ENCODE assay signal across 9 cellular contexts in genomic region chr5:155729684-155730059, GRCh38.
DNase-seq lines count a peak whose midpoint lies in the region; ATAC-seq and TF ChIP-seq lines count a peak whose summit lies in the region.
"Had no signal": no experiment of that assay in that cellular context is flagged by ENCODE, and none has a peak within 500 bp of the region (broad histone marks: within the 10 kb centered on the region; RNA-seq: fewer than 3 reads in every experiment).

No MANE protein-coding gene starts in this region.

- H3K4ac ChIP-seq in IMR-90 (ENCODE audit: low read depth, low read length), result no peak overlapping the region

- CTCF ChIA-PET in IMR-90 (lab: Yijun Ruan, JAX), result interaction anchor here (0.6 kb wide), 1 partner anchor 1381 kb away, joined by 3 read pairs; no protein-coding TSS in a partner anchor

- ATAC-seq in IMR-90 (ENCODE audit: low read depth) (no peak), gastrocnemius medialis (peak in 1 of 2 donors; percentile 25)
- ATAC-seq in activated T-cell treated with anti-CD3 and anti-CD28 coated beads, Interleukin-2, amount 50 U/mL, for 72 hours (replicated peaks in 1 of 2), result no peak

- TF ChIP-seq RAD21 in IMR-90 (IDR thresholded peaks at IDR 0.05; ENCODE audit: low read length), result no peak

- H3K4me3 Mint-ChIP-seq in activated T-cell treated with anti-CD3 and anti-CD28 coated beads, Interleukin-2, amount 50 U/mL, for 72 hours, result no peak overlapping the region

- H2BK20ac ChIP-seq in IMR-90 (ENCODE audit: low read depth, low read length), result no peak overlapping the region

- no peak overlapping the region for H3K27ac ChIP-seq in IMR-90 (ENCODE audit: insufficient read depth, low read length)
- peak overlapping the region; percentile 56 to 77 (median 69) for H3K27ac ChIP-seq in gastrocnemius medialis
- H3K27ac ChIP-seq: SK-N-MC had no signal

- no peak overlapping the region for H2BK120ac ChIP-seq in IMR-90 (ENCODE audit: low read depth, low read length)

- intact Hi-C loops in IMR-90 (cut with micrococcal nuclease), result loop anchor here (10.0 kb wide), 3 partner anchors 515 to 1095 kb away; partner anchors contain the start of gene SGCD
- intact Hi-C loops in gastrocnemius medialis (cut with DNase I; ENCODE audit: low total_unique reads), result loop anchor here (5.0 kb wide), 2 partner anchors 78 to 93 kb away; no protein-coding TSS in a partner anchor

- H3K9me1 ChIP-seq in IMR-90 (ENCODE audit: insufficient read depth, low read length), result no peaks in the 10 kb centered on the region

- no peak overlapping the region for H2BK15ac ChIP-seq in IMR-90 (ENCODE audit: low read depth, low read length)

- BruUV-seq in IMR-90 (replicated peaks; lab: Mats Ljungman, UMichigan), result no TSS peak

- H3K9me3 ChIP-seq in IMR-90 (ENCODE audit: control insufficient read depth, insufficient read depth, low read length), result no peaks in the 10 kb centered on the region
- no peaks in the 10 kb centered on the region for H3K9me3 ChIP-seq in iPS-18c (ENCODE audit: control insufficient read depth, insufficient read depth, low read length)
- H3K9me3 ChIP-seq in gastrocnemius medialis, result no peaks in the 10 kb centered on the region

- H3K18ac ChIP-seq in IMR-90 (ENCODE audit: low read depth, low read length), result no peak overlapping the region

- no peak overlapping the region for H3K9ac ChIP-seq in IMR-90 (ENCODE audit: low read depth, low read length)

- dilution Hi-C loops in IMR-90 (cut with HindIII; ENCODE audit: low sequenced_read_pairs, unreplicated experiment), result no loop called here

- no peak overlapping the region for H3K14ac ChIP-seq in IMR-90 (replicated peaks; ENCODE audit: low read depth, low read length)

- H3K4me2 ChIP-seq in IMR-90 (ENCODE audit: low read depth, low read length), result peak overlapping the region; percentile 52; the same call in 1 of the 2 replicates

- no peak overlapping the region for H4K8ac ChIP-seq in IMR-90 (ENCODE audit: low read depth in 2 of 2, low read length in 2 of 2)

- H2BK5ac ChIP-seq in IMR-90 (ENCODE audit: low read depth, low read length, poor library complexity, severe bottlenecking), result no peak overlapping the region

- no peaks in the 10 kb centered on the region for H4K20me1 ChIP-seq in IMR-90 (ENCODE audit: insufficient read depth, low read length)

- H3K36me3 ChIP-seq in IMR-90 (ENCODE audit: control insufficient read depth, insufficient read depth, low read length), result no peaks in the 10 kb centered on the region
- no peaks in the 10 kb centered on the region for H3K36me3 ChIP-seq in gastrocnemius medialis

- H2AFZ ChIP-seq in IMR-90 (replicated peaks; ENCODE audit: low read length, poor library complexity), result peak overlapping the region; percentile 37

- TF ChIP-seq POLR2A in IMR-90 (IDR thresholded peaks at IDR 0.05; ENCODE audit: low read depth, low read length) (no peak), gastrocnemius medialis (IDR thresholded peaks at IDR 0.05) (no peak)

- POLR2A ChIA-PET in IMR-90 (lab: Charles Lee; ENCODE audit: unreplicated experiment), result no interaction called here

- no peak overlapping the region for H2AK9ac ChIP-seq in IMR-90 (replicated peaks; ENCODE audit: low read depth, low read length, poor library complexity)

- DNase-seq in IMR-90, result no peak
- DNase-seq in astrocyte of the hippocampus (ENCODE audit: low read depth, low spot score), result peak; percentile 34
- peak in 1 of 2 donors; percentile 55 for DNase-seq in gastrocnemius medialis
- DNase-seq in activated T-cell treated with anti-CD3 and anti-CD28 coated beads, Interleukin-2, amount 50 U/mL, for 72 hours, result no peak
- DNase-seq in HuH-7 (ENCODE audit: low spot score), result no peak
- no peak for DNase-seq in NCI-H187 (lab: John Stamatoyannopoulos, UW)
- DNase-seq: activated T-cell treated with anti-CD3 and anti-CD28 coated beads, Interleukin-2, amount 50 U/mL, for 4 hours had no signal

- no peak overlapping the region for H4K5ac ChIP-seq in IMR-90 (ENCODE audit: low read depth, low read length)

- H3K4me3 ChIP-seq in IMR-90 (ENCODE audit: insufficient read depth, low read depth, low read length), result no peak overlapping the region; the same call in 1 of the 2 replicates
- H3K4me3 ChIP-seq in iPS-18c (ENCODE audit: insufficient read depth, low read depth, low read length), result peak overlapping the region; percentile 64
- H3K4me3 ChIP-seq in gastrocnemius medialis, result peak overlapping the region; percentile 59 to 79 (median 63)
- H3K4me3 ChIP-seq: SK-N-MC had no signal

- in situ Hi-C loops in IMR-90 (cut with MboI; ENCODE audit: low sequenced_read_pairs) (no loop called here), gastrocnemius medialis (cut with MboI; ENCODE audit: low sequenced_read_pairs in 4 of 4) (no loop called here)

- WGBS in IMR-90 (ENCODE audit: extremely low coverage in 2 of 2, insufficient read length in 1 of 2), 2 experiments, result 0% methylated on average over 2 of the region's 13 CpGs; no CpG with 5 or more reads in 1 of the 2 experiments

- H2AK5ac ChIP-seq in IMR-90 (ENCODE audit: low read depth, low read length), result no peak overlapping the region

- H3K27me3 Mint-ChIP-seq in activated T-cell treated with anti-CD3 and anti-CD28 coated beads, Interleukin-2, amount 50 U/mL, for 72 hours (ENCODE audit: low read depth), result peaks cover 74% of the 10 kb centered on the region

- H4K91ac ChIP-seq in IMR-90 (ENCODE audit: insufficient read depth, low read depth, low read length), result no peak overlapping the region

- H3K23ac ChIP-seq in IMR-90 (ENCODE audit: low read depth, low read length), result no peak overlapping the region

- peaks cover 0 to 6% of the 10 kb centered on the region in 2 donors for H3K36me3 Mint-ChIP-seq in activated T-cell treated with anti-CD3 and anti-CD28 coated beads, Interleukin-2, amount 50 U/mL, for 72 hours (ENCODE audit: insufficient read depth in 2 of 2)

- no peaks in the 10 kb centered on the region for H3K79me1 ChIP-seq in IMR-90 (ENCODE audit: low read depth in 1 of 2, low read length in 2 of 2)

- no peak overlapping the region for H3K56ac ChIP-seq in IMR-90 (ENCODE audit: extremely low read depth, insufficient read depth, low read length)

- H3K27me3 ChIP-seq in IMR-90 (ENCODE audit: control insufficient read depth, insufficient read depth, low read length) (peaks cover 27% of the 10 kb centered on the region), gastrocnemius medialis (peaks cover 0 to 8% (median 0%) of the 10 kb centered on the region in 3 donors)

- H3K27ac Mint-ChIP-seq in activated T-cell treated with anti-CD3 and anti-CD28 coated beads, Interleukin-2, amount 50 U/mL, for 72 hours, result no peak overlapping the region

- no peaks in the 10 kb centered on the region for H3K4me1 ChIP-seq in IMR-90 (ENCODE audit: control insufficient read depth, insufficient read depth, low read length)
- peaks cover 34 to 52% of the 10 kb centered on the region in 2 donors for H3K4me1 ChIP-seq in gastrocnemius medialis

- peaks cover 0 to 2% of the 10 kb centered on the region in 2 donors for H3K9me3 Mint-ChIP-seq in activated T-cell treated with anti-CD3 and anti-CD28 coated beads, Interleukin-2, amount 50 U/mL, for 72 hours
- H3K9me3 Mint-ChIP-seq: activated T-cell treated with anti-CD3 and anti-CD28 coated beads, Interleukin-2, amount 50 U/mL, for 4 hours had no signal

- TF ChIP-seq CTCF in IMR-90 (conservative IDR thresholded peaks at IDR 0.05; ENCODE audit: low read depth, low read length) (no peak), gastrocnemius medialis (IDR thresholded peaks at IDR 0.05 in 4 of 5, conservative IDR thresholded peaks at IDR 0.05 in 1 of 5) (no peak)

- no peaks in the 10 kb centered on the region for H3K4me1 Mint-ChIP-seq in activated T-cell treated with anti-CD3 and anti-CD28 coated beads, Interleukin-2, amount 50 U/mL, for 72 hours (ENCODE audit: low read depth)

TF ChIP-seq in IMR-90, 13 proteins besides CTCF, POLR2A, EP300 and RAD21:
- TF ChIP-seq MAZ (IDR thresholded peaks at IDR 0.05; ENCODE audit: borderline replicate concordance, low read depth, low read length) (no peak), USF2 (IDR thresholded peaks at IDR 0.05; ENCODE audit: low read depth, low read length) (no peak), RCOR1 (IDR thresholded peaks at IDR 0.05; ENCODE audit: insufficient replicate concordance, low read length) (no peak), CEBPB (IDR thresholded peaks at IDR 0.05; ENCODE audit: low read depth, low read length) (no peak), MAFK (IDR thresholded peaks at IDR 0.05; ENCODE audit: low read depth, low read length) (no peak), CHD1 (IDR thresholded peaks at IDR 0.05; ENCODE audit: low read depth, low read length) (no peak), BHLHE40 (IDR thresholded peaks at IDR 0.05; ENCODE audit: low read depth, low read length) (no peak), FOS (IDR thresholded peaks at IDR 0.05; ENCODE audit: low read depth, low read length) (no peak), MXI1 (IDR thresholded peaks at IDR 0.05; ENCODE audit: borderline replicate concordance, low read depth, low read length) (no peak), SMC3 (IDR thresholded peaks at IDR 0.05; ENCODE audit: low read depth, low read length) (no peak), RFX5 (IDR thresholded peaks at IDR 0.05; ENCODE audit: low read depth, low read length) (no peak), NFE2L2 (IDR thresholded peaks at IDR 0.05; ENCODE audit: low read depth, low read length) (no peak), ELK1 (IDR thresholded peaks at IDR 0.05; ENCODE audit: borderline replicate concordance, low read depth, low read length) (no peak)
